Comparison of ENCODE assay signal across 17 cellular contexts in the genomic region with DNA sequence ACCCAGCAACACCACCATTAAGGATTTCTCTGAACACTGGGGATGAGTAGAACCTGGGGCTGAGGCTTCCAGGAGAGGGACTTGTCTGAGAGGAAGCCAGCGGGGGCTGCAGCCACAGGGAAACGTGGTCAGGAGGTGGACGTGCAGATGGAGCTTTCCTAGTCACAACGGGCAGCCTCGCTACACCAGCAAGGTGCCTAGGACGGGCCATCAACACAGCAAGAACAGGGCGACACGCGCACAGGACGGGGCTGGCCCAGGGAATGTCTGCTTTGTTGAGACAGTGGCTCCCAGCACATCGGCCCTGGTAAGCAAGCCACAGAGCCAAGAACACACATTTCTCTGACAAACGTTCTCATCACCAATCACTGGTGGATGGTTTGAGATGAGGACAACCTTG. TPM values are rescaled to one million over a fixed set of nuclear protein-coding genes. Genes with fewer than 3 reads are reported as not detected.
A peak's percentile ranks its signal among the peaks of the same experiment; 100 is the strongest.
DNase-seq lines count a peak whose midpoint lies in the region; ATAC-seq and TF ChIP-seq lines count a peak whose summit lies in the region.
"Had no signal": no experiment of that assay in that cellular context is flagged by ENCODE, and none has a peak within 500 bp of the region (broad histone marks: within the 10 kb centered on the region; RNA-seq: fewer than 3 reads in every experiment).

No MANE protein-coding gene starts in this region.

- no peaks in the 10 kb centered on the region for H3K27me3 ChIP-seq in endodermal cell (ENCODE audit: control insufficient read depth, insufficient read depth, low read length, poor library complexity, severe bottlenecking)
- H3K27me3 ChIP-seq in neuronal stem cell (ENCODE audit: control insufficient read depth in 3 of 3, insufficient read depth in 3 of 3, low read depth in 1 of 3, low read length in 3 of 3): no peaks in the 10 kb centered on the region
- H3K27me3 ChIP-seq: BLaER1 treated with 17β-estradiol and CSF1 and Interleukin-3, amounts not matched to agents 10 nM and 100 nM had no signal

- no peaks in the 10 kb centered on the region for H3K9me3 Mint-ChIP-seq in endodermal cell
- H3K9me3 Mint-ChIP-seq: CD4-positive, CD25-positive, alpha-beta regulatory T cell; GM23338; HFFc6 had no signal

- H3K9me3 ChIP-seq in endodermal cell (ENCODE audit: control insufficient read depth, low read length) (no peaks in the 10 kb centered on the region), neuronal stem cell (replicated peaks in 1 of 2; ENCODE audit: control insufficient read depth in 2 of 2, insufficient read depth in 1 of 2, low read depth in 1 of 2, low read length in 2 of 2) (no peaks in the 10 kb centered on the region)
- H3K9me3 ChIP-seq: BLaER1 treated with 17β-estradiol and CSF1 and Interleukin-3, amounts not matched to agents 10 nM and 100 nM had no signal

- WGBS in endodermal cell (ENCODE audit: insufficient coverage in 1 of 2, insufficient read length in 1 of 2), 2 experiments: 95 to 98% methylated on average over 7 to 12 of the region's 12 CpGs
- no CpG with 5 or more reads among the region's 12 CpGs for WGBS in neuronal stem cell (ENCODE audit: extremely low coverage in 2 of 2, insufficient read length in 2 of 2, insufficient replicate concordance in 1 of 2), 2 donors

- no peak overlapping the region for H4K8ac ChIP-seq in neuronal stem cell (ENCODE audit: low read depth, low read length)

- no peak overlapping the region for H2BK120ac ChIP-seq in neuronal stem cell (ENCODE audit: low read depth, low read length)

- peaks cover 88% of the 10 kb centered on the region for H3K36me3 Mint-ChIP-seq in endodermal cell (ENCODE audit: low read depth)

- H3K79me1 ChIP-seq in neuronal stem cell (ENCODE audit: low read depth, low read length): peaks cover 2% of the 10 kb centered on the region

- no peak overlapping the region for H3K4me3 Mint-ChIP-seq in endodermal cell
- H3K4me3 Mint-ChIP-seq: CD4-positive, CD25-positive, alpha-beta regulatory T cell; GM23338; HFFc6 had no signal

- H3K4me3 ChIP-seq in endodermal cell (ENCODE audit: low read length) (no peak overlapping the region), neuronal stem cell (ENCODE audit: low read length in 2 of 2) (no peak overlapping the region)
- H3K4me3 ChIP-seq: BLaER1 treated with 17β-estradiol and CSF1 and Interleukin-3, amounts not matched to agents 10 nM and 100 nM; GM12878; GM23338 had no signal

- no peak for ATAC-seq in left ventricle myocardium superior
- ATAC-seq: GM12878, GM23338 had no signal

- no peak overlapping the region for H3K4me2 ChIP-seq in neuronal stem cell (ENCODE audit: insufficient read depth, low read length, poor library complexity, severe bottlenecking)
- H3K4me2 ChIP-seq: BLaER1 treated with 17β-estradiol and CSF1 and Interleukin-3, amounts not matched to agents 10 nM and 100 nM; GM23338 had no signal

- H3K27ac ChIP-seq in endodermal cell (ENCODE audit: low read depth, low read length) (no peak overlapping the region), neuronal stem cell (replicated peaks; ENCODE audit: low read length) (no peak overlapping the region)
- H3K27ac ChIP-seq: BLaER1 treated with 17β-estradiol and CSF1 and Interleukin-3, amounts not matched to agents 10 nM and 100 nM had no signal

- no peak overlapping the region for H2BK12ac ChIP-seq in neuronal stem cell (ENCODE audit: low read length)

- no peak overlapping the region for H2BK5ac ChIP-seq in neuronal stem cell (ENCODE audit: low read length)

- H3K36me3 ChIP-seq in endodermal cell (ENCODE audit: control insufficient read depth, insufficient read depth, low read length) (peaks cover 86% of the 10 kb centered on the region), neuronal stem cell (replicated peaks in 1 of 2; ENCODE audit: control insufficient read depth in 2 of 2, insufficient read depth in 2 of 2, low read length in 2 of 2) (peaks cover 68 to 96% of the 10 kb centered on the region in 2 donors)

- H3K9ac ChIP-seq in endodermal cell (ENCODE audit: extremely low read depth, low read length, poor library complexity, severe bottlenecking): no peak overlapping the region
- H3K9ac ChIP-seq in neuronal stem cell (ENCODE audit: low read depth, low read length, poor library complexity): peak overlapping the region; percentile 73
- H3K9ac ChIP-seq: BLaER1 treated with 17β-estradiol and CSF1 and Interleukin-3, amounts not matched to agents 10 nM and 100 nM had no signal

- no peaks in the 10 kb centered on the region for H3K27me3 Mint-ChIP-seq in endodermal cell (ENCODE audit: insufficient read depth)
- H3K27me3 Mint-ChIP-seq: CD4-positive, CD25-positive, alpha-beta regulatory T cell had no signal

- H3K4me1 ChIP-seq in endodermal cell (ENCODE audit: control insufficient read depth, insufficient read depth, low read length) (no peaks in the 10 kb centered on the region), neuronal stem cell (ENCODE audit: control insufficient read depth in 2 of 2, insufficient read depth in 1 of 2, low read depth in 1 of 2, low read length in 2 of 2) (no peaks in the 10 kb centered on the region)
- H3K4me1 ChIP-seq: BLaER1 treated with 17β-estradiol and CSF1 and Interleukin-3, amounts not matched to agents 10 nM and 100 nM had no signal

- intact Hi-C loops in left ventricle myocardium superior (cut with micrococcal nuclease): no loop called here
- intact Hi-C loops in cardiac septum (cut with DNase I): no loop called here

- H4K91ac ChIP-seq in neuronal stem cell (ENCODE audit: low read depth, low read length, poor library complexity): no peak overlapping the region

- no peaks in the 10 kb centered on the region for H3K4me1 Mint-ChIP-seq in endodermal cell
- H3K4me1 Mint-ChIP-seq: CD4-positive, CD25-positive, alpha-beta regulatory T cell; GM23338 had no signal

- H3K4ac ChIP-seq in neuronal stem cell (ENCODE audit: low read length): no peak overlapping the region

- no peak for TF ChIP-seq CTCF in endodermal cell (conservative IDR thresholded peaks at IDR 0.05)

- no peak overlapping the region for H3K23ac ChIP-seq in neuronal stem cell (ENCODE audit: low read depth, low read length, poor library complexity)

- H3K18ac ChIP-seq in neuronal stem cell (ENCODE audit: low read length): no peak overlapping the region

- DNase-seq in left ventricle myocardium superior: peak; percentile 24
- DNase-seq in cardiac septum (ENCODE audit: low spot score): no peak
- DNase-seq in endodermal cell: peak; percentile 42
- no peak for DNase-seq in neuronal stem cell (ENCODE audit: low spot score)
- no peak for DNase-seq in cerebellar nuclear complex (lab: John Stamatoyannopoulos, UW)
- no peak for DNase-seq in stimulated activated CD4-positive, alpha-beta T cell treated with anti-CD3 and anti-CD28 coated beads, Interleukin-12 subunit alpha, Interleukin-12 subunit beta, amount 100 ng/mL, for 4 hours
- no peak for DNase-seq in iPS-NIHi7 (ENCODE audit: extremely low spot score)
- DNase-seq: ACHN; Calu3; CD4-positive, CD25-positive, alpha-beta regulatory T cell; DMS 273 treated with DMSO at 0.1 percent for 48 hours; DMS79; HCEC 1CT; HFFc6 had no signal

- no peak overlapping the region for H2AK5ac ChIP-seq in neuronal stem cell (ENCODE audit: low read depth, low read length)

- H3K14ac ChIP-seq in neuronal stem cell (ENCODE audit: low read length): no peak overlapping the region

- no peak overlapping the region for H2AFZ ChIP-seq in neuronal stem cell (ENCODE audit: low read length)
- H2AFZ ChIP-seq: GM23338 had no signal

- H3K27ac Mint-ChIP-seq in endodermal cell: peak overlapping the region; percentile 75
- H3K27ac Mint-ChIP-seq: CD4-positive, CD25-positive, alpha-beta regulatory T cell; HFFc6 had no signal

- no peak overlapping the region for H2BK15ac ChIP-seq in neuronal stem cell (ENCODE audit: low read length)

RNA-seq across cellular contexts. Expression of gene ANKLE2, which starts 25.3 kb away (rescaled TPM):
- 26.1 TPM for total RNA-seq in left ventricle myocardium superior
- total RNA-seq in cardiac septum: 31.4 TPM
- 10 to 100 TPM; 87.8 to 88.5 TPM for total RNA-seq in endodermal cell
- polyA plus RNA-seq in endodermal cell (2013, experiment 1 of 2): 58.3 TPM
- 56.1 TPM for polyA plus RNA-seq in endodermal cell (2013, experiment 2 of 2)
- polyA plus RNA-seq in neuronal stem cell (2013, experiment 1 of 2): 34.7 TPM
- 30.8 TPM for polyA plus RNA-seq in neuronal stem cell (2013, experiment 2 of 2)

RNA-seq across cellular contexts. Expression of gene PGAM5, which starts 25.7 kb away (rescaled TPM):
- total RNA-seq in left ventricle myocardium superior: 33.7 TPM
- total RNA-seq in cardiac septum: 26.1 TPM
- total RNA-seq in endodermal cell: 10 to 100 TPM; 60.2 to 64.3 TPM
- polyA plus RNA-seq in endodermal cell (2013, experiment 1 of 2): 34.9 TPM
- 37.3 TPM for polyA plus RNA-seq in endodermal cell (2013, experiment 2 of 2)
- polyA plus RNA-seq in neuronal stem cell (2013, experiment 1 of 2): 33.9 TPM
- 34.5 TPM for polyA plus RNA-seq in neuronal stem cell (2013, experiment 2 of 2)

RNA-seq across cellular contexts. Expression of gene PXMP2, which starts 49.0 kb away (rescaled TPM):
- 75.1 TPM for total RNA-seq in left ventricle myocardium superior
- total RNA-seq in cardiac septum: 36.5 TPM
- 10 to 100 TPM; 26.7 to 27.0 TPM for total RNA-seq in endodermal cell
- polyA plus RNA-seq in endodermal cell (2013, experiment 1 of 2): 19.2 TPM
- 22.2 TPM for polyA plus RNA-seq in endodermal cell (2013, experiment 2 of 2)
- polyA plus RNA-seq in neuronal stem cell (2013, experiment 1 of 2): 19.8 TPM
- polyA plus RNA-seq in neuronal stem cell (2013, experiment 2 of 2): 22.6 TPM

RNA-seq across cellular contexts. Expression of gene POLE, which starts 49.2 kb away (rescaled TPM):
- total RNA-seq in left ventricle myocardium superior (13.0 TPM), cardiac septum (12.1 TPM), endodermal cell (100 to 1,000 TPM; 165 to 212 TPM)
- polyA plus RNA-seq in endodermal cell (2013, experiment 1 of 2): 85.3 TPM
- 81.7 TPM for polyA plus RNA-seq in endodermal cell (2013, experiment 2 of 2)
- polyA plus RNA-seq in neuronal stem cell (2013, experiment 1 of 2): 34.0 TPM
- polyA plus RNA-seq in neuronal stem cell (2013, experiment 2 of 2): 33.7 TPM

Comparison
In these comparisons a context has a peak if more than half of its experiments do, and no peak if none do; other contexts are left out.
1. DNase-seq: peak in left ventricle myocardium superior (single experiment) and endodermal cell (single experiment); none in cardiac septum (single experiment), neuronal stem cell (single experiment), cerebellar nuclear complex (0 of 2), stimulated activated CD4-positive, alpha-beta T cell treated with anti-CD3 and anti-CD28 coated beads, Interleukin-12 subunit alpha, Interleukin-12 subunit beta, amount 100 ng/mL, for 4 hours (single experiment) and iPS-NIHi7 (single experiment).